ENCODE assay signal across 16 cellular contexts in genomic region chr12:113818278-113818677, GRCh38.
"Had no signal": no experiment of that assay in that cellular context is flagged by ENCODE, and none has a peak within 500 bp of the region (broad histone marks: within the 10 kb centered on the region; RNA-seq: fewer than 3 reads in every experiment).

No MANE protein-coding gene starts in this region.

- DNase-seq: activated CD4-positive, alpha-beta memory T cell treated with anti-CD3 and anti-CD28 coated beads, Interleukin-2, amount 10 ng/mL, durations not matched to agents 7 days and 5 days; activated CD4-positive, alpha-beta T cell treated with anti-CD3 and anti-CD28 coated beads for 4 hours; activated naive CD4-positive, alpha-beta T cell treated with anti-CD3 and anti-CD28 coated beads, Interleukin-2, amount 50 U/mL, for 16 hours; activated T-cell treated with anti-CD3 and anti-CD28 coated beads, Interleukin-2, amount 50 U/mL, for 24 hours; left ventricle myocardium superior; right cardiac atrium; stimulated activated CD4-positive, alpha-beta T cell treated with anti-CD3 and anti-CD28 coated beads, Interleukin-4, amount 100 ng/mL, for 4 hours; stimulated activated CD8-positive, alpha-beta memory T cell treated with anti-CD3 and anti-CD28 coated beads, Interleukin-4, amount 100 ng/mL, for 48 hours; T-helper 17 cell had no signal

- H3K27me3 ChIP-seq: dorsolateral prefrontal cortex, gastroesophageal sphincter, hepatocyte had no signal

- H3K4me3 ChIP-seq: dorsolateral prefrontal cortex, gastroesophageal sphincter, hepatocyte, smooth muscle cell, thoracic aorta had no signal

- H3K9me3 ChIP-seq: gastroesophageal sphincter, thoracic aorta had no signal

- H3K27ac ChIP-seq: gastroesophageal sphincter, hepatocyte, thoracic aorta had no signal

- H2AFZ ChIP-seq: hepatocyte had no signal

- H3K4me2 ChIP-seq: hepatocyte had no signal

- FAIRE-seq: astrocyte had no signal

- H3K79me2 ChIP-seq: hepatocyte had no signal

- H3K36me3 ChIP-seq: thoracic aorta had no signal

- ATAC-seq: gastroesophageal sphincter; left ventricle myocardium superior; natural killer cell treated with Interleukin-12 subunit alpha and Interleukin-12 subunit beta and Interleukin-15 and Interleukin-18, amount 100 ng/mL, for 72 hours; right cardiac atrium; T-helper 17 cell had no signal

- H3K4me1 ChIP-seq: gastroesophageal sphincter had no signal
